31 cellular contexts compared by ENCODE assay signal in the genomic region with DNA sequence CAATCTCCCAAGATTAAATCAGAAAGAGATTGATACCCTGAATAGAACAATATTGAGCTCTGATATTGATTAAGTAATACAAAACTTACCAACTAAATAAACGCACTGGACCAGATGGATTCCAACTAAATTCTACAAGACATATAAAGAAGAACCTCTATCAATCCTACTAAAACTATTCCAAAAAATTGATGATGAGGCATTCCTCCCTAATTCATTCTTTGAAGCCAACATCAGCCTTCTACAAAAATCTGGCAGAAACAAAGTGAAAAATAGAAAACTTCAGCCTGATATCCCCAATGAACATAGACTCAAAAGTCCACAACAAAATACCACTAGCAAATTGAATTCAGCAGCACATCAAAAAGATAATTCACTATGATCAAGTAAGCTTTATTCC.
"Had no signal": no experiment of that assay in that cellular context is flagged by ENCODE, and none has a peak within 500 bp of the region (broad histone marks: within the 10 kb centered on the region; RNA-seq: fewer than 3 reads in every experiment).

No MANE protein-coding gene starts in this region.

- H3K4me3 ChIP-seq: ascending aorta, cardiac muscle cell had no signal

- H3K9me3 ChIP-seq: ascending aorta had no signal

- H3K36me3 ChIP-seq: ascending aorta, cardiac muscle cell had no signal

- FAIRE-seq: bronchial epithelial cell, TTC549 had no signal

- H3K4me1 ChIP-seq: ascending aorta had no signal

- ATAC-seq: activated CD8-positive, alpha-beta T cell treated with anti-CD3 and anti-CD28 coated beads for 36 hours; activated naive CD8-positive, alpha-beta T cell treated with anti-CD3 and anti-CD28 coated beads, Interleukin-2, amount 50 U/mL, for 24 hours; activated T-helper 17 cell treated with anti-CD3 and anti-CD28 coated beads, Interleukin-2, amount 50 U/mL, for 72 hours had no signal

- DNase-seq: activated B cell treated with CpG ODN at 0.5 μM for 24 hours; activated CD4-positive, alpha-beta memory T cell treated with anti-CD3 and anti-CD28 coated beads for 36 hours; activated CD4-positive, alpha-beta T cell treated with anti-CD3 and anti-CD28 coated beads for 4 hours; activated CD4-positive, alpha-beta T cell treated with anti-CD3 and anti-CD28 coated beads, Interleukin-2, amount 10 ng/mL, durations not matched to agents 24 days and 14 days; activated CD4-positive, alpha-beta T cell treated with anti-CD3 and anti-CD28 coated beads, Interleukin-2, amount 50 U/mL, for 1 hour; activated CD4-positive, alpha-beta T cell treated with anti-CD3 and anti-CD28 coated beads, Interleukin-2, amount 50 U/mL, for 4 hours; activated CD4-positive, CD25-positive, alpha-beta regulatory T cell treated with anti-CD3 and anti-CD28 coated beads, Interleukin-2, amount 50 U/mL, for 72 hours; activated CD8-positive, alpha-beta memory T cell treated with anti-CD3 and anti-CD28 coated beads, Interleukin-2, amount 50 U/mL, for 4 hours; activated CD8-positive, alpha-beta T cell treated with anti-CD3 and anti-CD28 coated beads for 36 hours; activated effector memory CD4-positive, alpha-beta T cell treated with anti-CD3 and anti-CD28 coated beads, Interleukin-2, amount 50 U/mL, for 16 hours; activated gamma-delta T cell treated with Interleukin-2 at 50 U/mL for 16 hours; activated naive CD4-positive, alpha-beta T cell; activated naive CD4-positive, alpha-beta T cell treated with anti-CD3 and anti-CD28 coated beads for 36 hours; activated naive CD8-positive, alpha-beta T cell treated with anti-CD3 and anti-CD28 coated beads, Interleukin-2, amount 10 ng/mL, durations not matched to agents 7 days and 5 days; activated naive CD8-positive, alpha-beta T cell treated with anti-CD3 and anti-CD28 coated beads, Interleukin-2, amount 50 U/mL, for 24 hours; activated T-cell treated with anti-CD3 and anti-CD28 coated beads for 4 hours; activated T-cell treated with anti-CD3 and anti-CD28 coated beads, Interleukin-2, amount 50 U/mL, for 1 hour; activated T-cell treated with anti-CD3 and anti-CD28 coated beads, Interleukin-2, amount 50 U/mL, for 48 hours; amygdala; anterior cingulate cortex; caudate nucleus; cerebellar nuclear complex; T-helper 1 cell; T-helper 2 cell; T-helper 9 cell had no signal

- H3K27me3 ChIP-seq: ascending aorta, cardiac muscle cell had no signal

- H3K27ac ChIP-seq: ascending aorta, cardiac muscle cell, VCaP had no signal
